8 cellular contexts compared by ENCODE assay signal in the genomic region with DNA sequence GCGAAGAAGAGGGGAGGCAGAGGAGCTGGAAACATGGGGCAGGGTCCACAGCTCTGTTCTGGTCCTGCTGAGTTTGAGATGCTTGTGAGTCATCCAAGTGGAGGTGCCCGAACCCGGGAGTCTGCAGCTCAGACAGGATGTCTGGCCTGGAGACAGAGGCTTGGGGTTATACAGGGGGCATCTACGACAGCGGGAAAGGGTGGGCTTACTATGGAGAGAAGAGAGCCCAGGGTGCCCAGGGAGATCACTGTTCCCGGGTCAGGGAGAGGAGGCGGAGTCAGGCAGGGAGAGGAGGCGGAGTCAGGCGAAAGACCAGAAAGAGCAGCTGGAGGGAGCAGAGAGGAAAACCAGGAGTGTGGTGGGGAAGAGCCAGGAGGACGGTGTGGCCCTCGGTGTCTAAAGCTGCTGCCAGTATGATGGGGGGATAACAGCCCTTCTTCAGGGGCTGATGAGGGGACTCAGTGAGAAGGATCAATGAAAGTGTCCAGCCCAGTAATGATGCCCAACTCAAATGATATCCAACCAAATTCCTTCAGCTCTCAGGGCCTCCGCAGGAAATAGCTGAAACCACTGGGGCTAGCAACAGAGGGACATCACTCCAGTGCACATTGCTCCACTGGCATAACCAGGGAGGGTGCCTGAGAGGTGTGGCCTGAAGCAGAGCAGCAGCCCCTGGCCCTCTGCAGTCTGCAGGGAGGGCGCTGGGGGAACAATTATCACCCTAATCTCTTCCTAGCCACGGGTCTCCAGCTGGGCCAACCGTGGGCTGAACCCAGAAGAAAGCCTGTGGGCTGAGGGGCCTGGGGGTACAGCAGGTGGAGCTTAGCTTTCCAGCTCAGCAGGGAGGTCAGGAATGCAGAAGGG. TPM values are rescaled to one million over a fixed set of nuclear protein-coding genes. Genes with fewer than 3 reads are reported as not detected.
DNase-seq lines count a peak whose midpoint lies in the region; ATAC-seq and TF ChIP-seq lines count a peak whose summit lies in the region.

No MANE protein-coding gene starts in this region.

- no peaks in the 10 kb centered on the region for H3K9me3 ChIP-seq in AG04450 (ENCODE audit: control insufficient read depth, insufficient read depth, low read length)
- no peaks in the 10 kb centered on the region for H3K9me3 ChIP-seq in HUES48 (ENCODE audit: control insufficient read depth, insufficient read depth, low read length)

- no peak overlapping the region for H3K9ac ChIP-seq in HUES48 (ENCODE audit: low read depth, low read length)

- no peaks in the 10 kb centered on the region for H3K27me3 ChIP-seq in AG04450 (ENCODE audit: control insufficient read depth, insufficient read depth, low read length)
- H3K27me3 ChIP-seq in HUES48 (ENCODE audit: control insufficient read depth, insufficient read depth, low read length) = peaks cover 31% of the 10 kb centered on the region

- no peak for TF ChIP-seq POLR2A in GM18505 (IDR thresholded peaks at IDR 0.05; ENCODE audit: borderline replicate concordance, extremely low read depth, insufficient read depth, insufficient read length)

- TF ChIP-seq CTCF in AG04450 (IDR thresholded peaks at IDR 0.05; ENCODE audit: low read depth, low read length) = no peak

- peaks cover 25% of the 10 kb centered on the region for H3K4me1 ChIP-seq in HUES48 (ENCODE audit: control insufficient read depth, insufficient read depth, low read length)

- ATAC-seq in GM18505 (IDR thresholded peaks at IDR 0.05; ENCODE audit: unreplicated experiment) = no peak
- no peak for ATAC-seq in GM19395 (IDR thresholded peaks at IDR 0.05; ENCODE audit: unreplicated experiment)

- H3K4me3 ChIP-seq in AG04450 (ENCODE audit: low read depth, low read length) (no peak overlapping the region), HUES48 (ENCODE audit: low read depth, low read length) (0 out of 2 replicates have a peak overlapping the region, but pooled peaks have one; percentile 13)

- CTCF ChIA-PET in AG04450 (lab: Charles Lee) = interaction anchor here (0.8 to 3.0 kb wide), 4 partner anchors 9 to 33 kb away, joined by 3 to 28 read pairs (median 14); a partner anchor contains a TSS

- H3K27ac ChIP-seq in AG04450 (ENCODE audit: low read depth, low read length) (peak overlapping the region; percentile 11), HUES48 (ENCODE audit: low read depth, low read length) (no peak overlapping the region)

- no peaks in the 10 kb centered on the region for H3K36me3 ChIP-seq in HUES48 (ENCODE audit: control insufficient read depth, insufficient read depth, low read length)

- POLR2A ChIA-PET in AG04450 (lab: Yijun Ruan, JAX) = interaction anchor here (0.6 to 2.3 kb wide), 7 partner anchors 9 to 297 kb away, joined by 3 to 8 read pairs (median 4); a partner anchor contains a TSS

- DNase-seq in AG04450 (ENCODE audit: low read depth, low spot score) = no peak
- DNase-seq in amygdala (lab: John Stamatoyannopoulos, UW) = peak in 32 of 56 donors; percentile 11 to 65 (median 34)
- peak; percentile 73 for DNase-seq in iris pigment epithelial cell (ENCODE audit: low read depth)
- DNase-seq in superior temporal gyrus (ENCODE audit: extremely low spot score) = peak; percentile 61
- no peak for DNase-seq in NCI-H2081 (lab: John Stamatoyannopoulos, UW)

RNA-seq across cellular contexts. Expression of a gene that starts 2.6 kb away (rescaled TPM):
- 25.3 and 49.2 TPM in 2 replicates for polyA plus RNA-seq in AG04450 (2011; rRNA removed)
- 17.7 and 25.7 TPM in 2 replicates for polyA minus RNA-seq in AG04450 (2011; rRNA and poly(A)+ RNA removed)

RNA-seq across cellular contexts. Expression of a gene that starts 9.5 kb away (rescaled TPM):
- polyA plus RNA-seq in AG04450 (2011; rRNA removed) = 23.5 and 44.3 TPM in 2 replicates
- polyA minus RNA-seq in AG04450 (2011; rRNA and poly(A)+ RNA removed) = 6.1 and 6.3 TPM in 2 replicates

RNA-seq across cellular contexts. Expression of a gene that starts 11.6 kb away (rescaled TPM):
- polyA plus RNA-seq in AG04450 (2011; rRNA removed) = 28.8 and 40.8 TPM in 2 replicates
- polyA minus RNA-seq in AG04450 (2011; rRNA and poly(A)+ RNA removed) = 16.5 and 25.0 TPM in 2 replicates

RNA-seq across cellular contexts. Expression of a gene that starts 15.1 kb away (rescaled TPM):
- polyA plus RNA-seq in AG04450 (2011; rRNA removed) = 11.3 and 15.2 TPM in 2 replicates
- polyA minus RNA-seq in AG04450 (2011; rRNA and poly(A)+ RNA removed) = 11.4 and 14.3 TPM in 2 replicates

RNA-seq across cellular contexts. Expression of a gene that starts 34.8 kb away (rescaled TPM):
- polyA plus RNA-seq in AG04450 (2011; rRNA removed) = 0.17 TPM in 1 of 2 replicates, not detected in the other
- not detected in 2 replicates for polyA minus RNA-seq in AG04450 (2011; rRNA and poly(A)+ RNA removed)

Comparison
In these comparisons a context has a peak if more than half of its experiments do, and no peak if none do; other contexts are left out.
1. DNase-seq: peak in amygdala (32 of 56), iris pigment epithelial cell (single experiment) and superior temporal gyrus (single experiment); none in AG04450 (single experiment) and NCI-H2081 (0 of 2).